21 cellular contexts compared by ENCODE assay signal in genomic region chr6:154672086-154672485, GRCh38.
DNase-seq lines count a peak whose midpoint lies in the region; ATAC-seq, FAIRE-seq and TF ChIP-seq lines count a peak whose summit lies in the region.
"Had no signal": no experiment of that assay in that cellular context is flagged by ENCODE, and none has a peak within 500 bp of the region (broad histone marks: within the 10 kb centered on the region; RNA-seq: fewer than 3 reads in every experiment).

No MANE protein-coding gene starts in this region.

- TF ChIP-seq CTCF in left lung (IDR thresholded peaks at IDR 0.05), result no peak

- H3K27me3 ChIP-seq in left lung, result no peaks in the 10 kb centered on the region
- H3K27me3 ChIP-seq: BE2C had no signal

- no peaks in the 10 kb centered on the region for H3K36me3 ChIP-seq in left lung
- H3K36me3 ChIP-seq: BE2C had no signal

- no peaks in the 10 kb centered on the region for H3K9me3 ChIP-seq in left lung
- H3K9me3 ChIP-seq: BE2C had no signal

- intact Hi-C loops in left lung (cut with DNase I), result loop anchor here in 1 of 2 donors (10.0 kb wide), 1 partner anchor 133 kb away; no protein-coding TSS in a partner anchor

- no peaks in the 10 kb centered on the region for H3K4me1 ChIP-seq in left lung
- H3K4me1 ChIP-seq: BE2C had no signal

- FAIRE-seq in GM19239 (lab: Jason Lieb, UNC), result no peak
- FAIRE-seq: A204.1, GM12892, GM18507, H1, HepG2 had no signal

- H3K27ac ChIP-seq in left lung, result no peak overlapping the region

- no peak overlapping the region for H3K4me3 ChIP-seq in left lung

- DNase-seq in DMS53 treated with DMSO at 0.1 percent for 48 hours (lab: John Stamatoyannopoulos, UW; ENCODE audit: unreplicated experiment) (peak; percentile 18), NCI-H2029 treated with DMSO at 0.1 percent for 48 hours (lab: John Stamatoyannopoulos, UW) (peak; percentile 78), left lung (no peak), GM19239 (ENCODE audit: insufficient read length, low spot score) (no peak)
- DNase-seq in stimulated activated naive CD4-positive, alpha-beta T cell treated with Interleukin-2 at 50 U/mL for 16 hours (lab: John Stamatoyannopoulos, UW), result no peak
- DNase-seq: ACHN; BE2C; C1 segment of cervical spinal cord; CD4-positive, CD25-positive, alpha-beta regulatory T cell; CD8-positive, alpha-beta memory T cell; COR-L47; DMS 273 treated with DMSO at 0.1 percent for 48 hours; DMS79; GDM1; H9 had no signal

- peak; percentile 56 for ATAC-seq in left lung
- no peak for ATAC-seq in GM21526 (IDR thresholded peaks at IDR 0.05; ENCODE audit: low FRiP score, unreplicated experiment)
- ATAC-seq: HepG2 had no signal

Comparison
In these comparisons a context has a peak if more than half of its experiments do, and no peak if none do; other contexts are left out.
1. DNase-seq: peak in DMS53 treated with DMSO at 0.1 percent for 48 hours (single experiment) and NCI-H2029 treated with DMSO at 0.1 percent for 48 hours (single experiment); none in left lung (0 of 2), GM19239 (single experiment) and stimulated activated naive CD4-positive, alpha-beta T cell treated with Interleukin-2 at 50 U/mL for 16 hours (single experiment).